Comparison of ENCODE assay signal across 1 cellular context in the genomic region with DNA sequence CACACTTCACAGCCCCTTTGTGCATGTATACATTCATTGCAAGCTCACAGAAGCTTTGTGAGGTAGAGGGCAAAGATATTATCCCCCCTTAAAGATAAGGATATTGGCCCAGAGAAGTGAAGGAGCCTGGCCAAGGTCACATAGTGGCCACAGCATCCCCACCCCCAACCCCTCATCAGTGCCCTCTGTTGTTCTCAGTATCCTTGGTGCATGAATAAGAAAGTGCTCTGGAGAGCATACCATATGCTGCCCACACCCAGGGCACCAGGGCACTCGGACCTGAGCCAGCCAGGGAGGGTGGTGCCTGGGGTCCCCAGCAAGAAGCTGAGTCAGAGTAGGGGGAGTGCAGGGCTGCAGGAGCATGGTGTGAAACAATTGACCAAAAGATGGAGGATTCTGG.
TF ChIP-seq lines count a peak whose summit lies in the region.

No MANE protein-coding gene starts in this region.

TF ChIP-seq in H1, 55 proteins besides CTCF, POLR2A, EP300 and RAD21:
- TF ChIP-seq CEBPB (IDR thresholded peaks at IDR 0.05; ENCODE audit: low read depth, low read length) (no peak), HDAC6 (IDR thresholded peaks at IDR 0.05; ENCODE audit: low read depth, low read length) (no peak), SP2 (IDR thresholded peaks at IDR 0.05; ENCODE audit: low read length) (no peak), KDM5A (IDR thresholded peaks at IDR 0.05; ENCODE audit: low read length) (no peak), ZNF274 (IDR thresholded peaks at IDR 0.05; ENCODE audit: borderline replicate concordance, extremely low read depth, low read length) (no peak), BACH1 (IDR thresholded peaks at IDR 0.05; ENCODE audit: low read length) (no peak), BCL11A (IDR thresholded peaks at IDR 0.05; ENCODE audit: low read depth in 2 of 2, low read length in 2 of 2) (no peak), CTBP2 (IDR thresholded peaks at IDR 0.05; ENCODE audit: borderline replicate concordance, insufficient read depth, insufficient read length, low read length) (no peak)
- TF ChIP-seq, protein P1, sequence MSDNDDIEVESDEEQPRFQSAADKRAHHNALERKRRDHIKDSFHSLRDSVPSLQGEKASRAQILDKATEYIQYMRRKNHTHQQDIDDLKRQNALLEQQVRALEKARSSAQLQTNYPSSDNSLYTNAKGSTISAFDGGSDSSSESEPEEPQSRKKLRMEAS (IDR thresholded peaks at IDR 0.05): no peak
- TF ChIP-seq, protein P2, sequence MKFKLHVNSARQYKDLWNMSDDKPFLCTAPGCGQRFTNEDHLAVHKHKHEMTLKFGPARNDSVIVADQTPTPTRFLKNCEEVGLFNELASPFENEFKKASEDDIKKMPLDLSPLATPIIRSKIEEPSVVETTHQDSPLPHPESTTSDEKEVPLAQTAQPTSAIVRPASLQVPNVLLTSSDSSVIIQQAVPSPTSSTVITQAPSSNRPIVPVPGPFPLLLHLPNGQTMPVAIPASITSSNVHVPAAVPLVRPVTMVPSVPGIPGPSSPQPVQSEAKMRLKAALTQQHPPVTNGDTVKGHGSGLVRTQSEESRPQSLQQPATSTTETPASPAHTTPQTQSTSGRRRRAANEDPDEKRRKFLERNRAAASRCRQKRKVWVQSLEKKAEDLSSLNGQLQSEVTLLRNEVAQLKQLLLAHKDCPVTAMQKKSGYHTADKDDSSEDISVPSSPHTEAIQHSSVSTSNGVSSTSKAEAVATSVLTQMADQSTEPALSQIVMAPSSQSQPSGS (IDR thresholded peaks at IDR 0.05; ENCODE audit: low read length): no peak
